ENCODE assay signal across 8 cellular contexts in the genomic region with DNA sequence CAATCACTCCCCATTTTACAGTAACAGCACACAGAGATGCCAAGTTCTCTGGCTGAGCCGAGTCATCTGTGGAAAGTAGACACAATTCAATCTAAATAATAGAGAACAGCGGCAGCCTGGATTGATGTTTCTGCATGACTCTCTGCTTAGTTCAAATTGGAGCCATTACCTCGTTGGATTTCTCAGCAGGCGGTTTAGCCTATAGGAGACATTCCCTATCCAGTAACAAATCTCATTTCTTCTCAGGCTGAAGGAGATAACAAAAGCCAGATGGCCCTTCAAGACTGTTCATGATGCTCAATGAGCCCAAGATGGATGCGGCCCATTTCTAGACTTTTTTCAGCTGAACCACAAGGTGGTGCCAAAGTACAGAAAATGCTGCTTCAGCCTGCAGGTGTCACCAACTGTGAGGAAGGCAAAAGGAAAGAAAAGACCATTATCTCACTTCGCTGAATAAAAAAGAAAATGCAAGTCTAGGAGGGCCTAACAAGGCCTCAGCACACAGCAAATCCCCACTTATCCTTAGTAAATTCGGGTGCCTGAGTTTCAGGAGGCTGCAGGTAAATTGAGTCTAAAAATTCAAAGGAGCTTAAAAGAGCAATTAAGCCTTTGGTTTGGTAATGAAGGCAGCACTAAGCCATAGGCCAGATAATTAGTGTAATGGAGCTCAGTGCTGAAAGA.
DNase-seq lines count a peak whose midpoint lies in the region; ATAC-seq and TF ChIP-seq lines count a peak whose summit lies in the region.

No MANE protein-coding gene starts in this region.

- H3K9ac ChIP-seq in stomach smooth muscle (ENCODE audit: low read length in 2 of 2) = peak overlapping the region in 1 of 2 donors; percentile 42

- H3K36me3 ChIP-seq in CD4-positive, CD25-positive, alpha-beta regulatory T cell (ENCODE audit: control insufficient read depth, insufficient read depth, low read length) = no peaks in the 10 kb centered on the region
- H3K36me3 ChIP-seq in lung (ENCODE audit: control insufficient read depth in 2 of 2, insufficient read depth in 2 of 2, low read length in 2 of 2) (no peaks in the 10 kb centered on the region), stomach smooth muscle (ENCODE audit: control insufficient read depth in 2 of 2, insufficient read depth in 2 of 2, low read length in 2 of 2) (no peaks in the 10 kb centered on the region)

- TF ChIP-seq CTCF in WI38 (IDR thresholded peaks at IDR 0.05; ENCODE audit: low read depth, low read length) (peak; percentile 63), lung (IDR thresholded peaks at IDR 0.05; ENCODE audit: control extremely low read depth, extremely low read depth) (peak; percentile 81)

- peaks cover 2% of the 10 kb centered on the region for H3K27me3 ChIP-seq in CD4-positive, CD25-positive, alpha-beta regulatory T cell (ENCODE audit: control insufficient read depth, insufficient read depth, low read length)
- H3K27me3 ChIP-seq in lung (ENCODE audit: control insufficient read depth, insufficient read depth) = no peaks in the 10 kb centered on the region
- H3K27me3 ChIP-seq in stomach smooth muscle (ENCODE audit: control insufficient read depth in 1 of 2, insufficient read depth in 2 of 2, low read length in 2 of 2) = no peaks in the 10 kb centered on the region

- peak; percentile 9 to 70 (median 63) for DNase-seq in CD4-positive, CD25-positive, alpha-beta regulatory T cell
- DNase-seq in NCI-H2107 (lab: John Stamatoyannopoulos, UW) (peak; percentile 38), lung (ENCODE audit: low spot score) (no peak)
- DNase-seq in effector CD8-positive, alpha-beta T cell (lab: John Stamatoyannopoulos, UW) = peak; percentile 11

- H3K27ac Mint-ChIP-seq in CD4-positive, CD25-positive, alpha-beta regulatory T cell = no peak overlapping the region

- no peak overlapping the region for H3K27ac ChIP-seq in CD4-positive, CD25-positive, alpha-beta regulatory T cell (ENCODE audit: insufficient read depth, low read length, poor library complexity, severe bottlenecking)
- no peak overlapping the region for H3K27ac ChIP-seq in lung (ENCODE audit: low read depth in 1 of 2, low read length in 1 of 2)
- no peak overlapping the region for H3K27ac ChIP-seq in stomach smooth muscle (ENCODE audit: low read length)

- no peaks in the 10 kb centered on the region for H3K4me1 ChIP-seq in CD4-positive, CD25-positive, alpha-beta regulatory T cell (ENCODE audit: control insufficient read depth, insufficient read depth, low read length, poor library complexity, severe bottlenecking)
- H3K4me1 ChIP-seq in lung (ENCODE audit: control insufficient read depth in 2 of 2, insufficient read depth in 2 of 2, low read length in 2 of 2) (peaks cover 0 to 1% of the 10 kb centered on the region in 2 donors), stomach smooth muscle (ENCODE audit: control insufficient read depth, insufficient read depth, low read length) (peaks cover 6% of the 10 kb centered on the region)

- no peaks in the 10 kb centered on the region for H3K36me3 Mint-ChIP-seq in CD4-positive, CD25-positive, alpha-beta regulatory T cell

- WGBS in lung, 2 donors = 20 to 21% methylated on average over 7 of the region's 7 CpGs

- no peaks in the 10 kb centered on the region for H3K9me3 Mint-ChIP-seq in CD4-positive, CD25-positive, alpha-beta regulatory T cell

- peak; percentile 71 to 72 for ATAC-seq in CD4-positive, CD25-positive, alpha-beta regulatory T cell (ENCODE audit: low read depth in 2 of 2)
- ATAC-seq in GM18867 (IDR thresholded peaks at IDR 0.05; ENCODE audit: unreplicated experiment) (peak; percentile 89), HG03060 (IDR thresholded peaks at IDR 0.05; ENCODE audit: low read depth, unreplicated experiment) (peak; percentile 77), lung (ENCODE audit: insufficient read depth, low FRiP score) (peak; percentile 79)

- peaks cover 17% of the 10 kb centered on the region for H3K27me3 Mint-ChIP-seq in CD4-positive, CD25-positive, alpha-beta regulatory T cell

- H3K4me3 Mint-ChIP-seq in CD4-positive, CD25-positive, alpha-beta regulatory T cell = peak overlapping the region in 1 of 4 donors; percentile 13

- no peak overlapping the region for H3K4me3 ChIP-seq in CD4-positive, CD25-positive, alpha-beta regulatory T cell (ENCODE audit: low read depth, low read length)
- H3K4me3 ChIP-seq in WI38 (ENCODE audit: low read depth, low read length) = no peak overlapping the region
- no peak overlapping the region for H3K4me3 ChIP-seq in lung
- peak overlapping the region; percentile 23 to 57 for H3K4me3 ChIP-seq in stomach smooth muscle (ENCODE audit: low read length in 2 of 2)

- no peaks in the 10 kb centered on the region for H3K9me3 ChIP-seq in CD4-positive, CD25-positive, alpha-beta regulatory T cell (ENCODE audit: control insufficient read depth in 2 of 2, low read length in 2 of 2)
- peaks cover 0 to 1% of the 10 kb centered on the region in 2 donors for H3K9me3 ChIP-seq in lung (ENCODE audit: control insufficient read depth in 2 of 2, insufficient read depth in 1 of 2, low read length in 1 of 2)
- H3K9me3 ChIP-seq in stomach smooth muscle (ENCODE audit: control insufficient read depth in 2 of 2, low read length in 2 of 2) = no peaks in the 10 kb centered on the region

- peaks cover 0 to 5% (median 0%) of the 10 kb centered on the region in 4 donors for H3K4me1 Mint-ChIP-seq in CD4-positive, CD25-positive, alpha-beta regulatory T cell

Comparison
In these comparisons a context has a peak if more than half of its experiments do, and no peak if none do; other contexts are left out.
1. H3K4me3 ChIP-seq: peak in stomach smooth muscle (2 of 2); none in CD4-positive, CD25-positive, alpha-beta regulatory T cell (single experiment), WI38 (single experiment) and lung (single experiment).
2. Peak in every context shown above with its lines, with median percentiles within 50 percentile points of each other: ATAC-seq.